24 cellular contexts compared by ENCODE assay signal in genomic region chr3:80283783-80284182, GRCh38.
"Had no signal": no experiment of that assay in that cellular context is flagged by ENCODE, and none has a peak within 500 bp of the region (broad histone marks: within the 10 kb centered on the region; RNA-seq: fewer than 3 reads in every experiment).

No MANE protein-coding gene starts in this region.

- H3K36me3 ChIP-seq: colonic mucosa, esophagus squamous epithelium, gastrocnemius medialis, heart left ventricle, left lung, lower lobe of right lung had no signal

- H3K4me1 ChIP-seq: colonic mucosa, esophagus squamous epithelium, gastrocnemius medialis, heart left ventricle, left lung, lower lobe of right lung had no signal

- H3K9me3 ChIP-seq: colonic mucosa, esophagus squamous epithelium, gastrocnemius medialis, heart left ventricle, left lung, lower lobe of right lung, mucosa of descending colon had no signal

- H3K4me2 ChIP-seq: hepatocyte had no signal

- H3K27me3 ChIP-seq: colonic mucosa, esophagus squamous epithelium, gastrocnemius medialis, heart left ventricle, hepatocyte, left lung had no signal

- ATAC-seq: esophagus mucosa, gastrocnemius medialis, heart left ventricle, left colon, left lung, left ventricle myocardium superior, lower lobe of right lung, mucosa of descending colon had no signal

- H3K79me2 ChIP-seq: hepatocyte had no signal

- DNase-seq: colonic mucosa; cortex of kidney; effector memory CD4-positive, alpha-beta T cell; erythroblast; esophagus squamous epithelium; foreskin fibroblast; foreskin melanocyte; gastrocnemius medialis; heart left ventricle; hypothalamus; immature natural killer cell; islet precursor cell; kidney; kidney glomerular epithelial cell; left colon; left lung; left ventricle myocardium superior; lower lobe of right lung; mesenchymal stem cell; mucosa of descending colon; naive B cell had no signal

- H2AFZ ChIP-seq: hepatocyte had no signal

- H3K27ac ChIP-seq: colonic mucosa, epithelial cell of prostate, esophagus squamous epithelium, gastrocnemius medialis, heart left ventricle, hepatocyte, left lung, lower lobe of right lung had no signal

- H3K4me3 ChIP-seq: colonic mucosa, esophagus squamous epithelium, gastrocnemius medialis, heart left ventricle, hepatocyte, left lung, lower lobe of right lung, mucosa of descending colon had no signal
